2 cellular contexts compared by ENCODE assay signal in genomic region chr2:106167067-106167466, GRCh38.
TF ChIP-seq lines count a peak whose summit lies in the region.

No MANE protein-coding gene starts in this region.

TF ChIP-seq in WTC11, 78 proteins besides CTCF, POLR2A, EP300 and RAD21:
- no peak for TF ChIP-seq E2F1 (CRISPR knock-in tag; IDR thresholded peaks at IDR 0.05)
- TF ChIP-seq, protein P1, sequence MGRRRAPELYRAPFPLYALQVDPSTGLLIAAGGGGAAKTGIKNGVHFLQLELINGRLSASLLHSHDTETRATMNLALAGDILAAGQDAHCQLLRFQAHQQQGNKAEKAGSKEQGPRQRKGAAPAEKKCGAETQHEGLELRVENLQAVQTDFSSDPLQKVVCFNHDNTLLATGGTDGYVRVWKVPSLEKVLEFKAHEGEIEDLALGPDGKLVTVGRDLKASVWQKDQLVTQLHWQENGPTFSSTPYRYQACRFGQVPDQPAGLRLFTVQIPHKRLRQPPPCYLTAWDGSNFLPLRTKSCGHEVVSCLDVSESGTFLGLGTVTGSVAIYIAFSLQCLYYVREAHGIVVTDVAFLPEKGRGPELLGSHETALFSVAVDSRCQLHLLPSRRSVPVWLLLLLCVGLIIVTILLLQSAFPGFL (CRISPR knock-in tag; IDR thresholded peaks at IDR 0.05; ENCODE audit: borderline replicate concordance), result no peak
TF ChIP-seq in WTC11: peak in this region for 0.

TF ChIP-seq in SK-N-SH treated with all-trans-retinoic acid at 6 μM for 48 hours, 23 proteins besides CTCF, POLR2A, EP300 and RAD21:
- no peak for TF ChIP-seq BACH2 (CRISPR knock-in tag; IDR thresholded peaks at IDR 0.05; ENCODE audit: borderline replicate concordance)
- TF ChIP-seq TOX (CRISPR knock-in tag; IDR thresholded peaks at IDR 0.05; ENCODE audit: borderline replicate concordance), result no peak
- TF ChIP-seq POU6F1 (CRISPR knock-in tag; IDR thresholded peaks at IDR 0.05; ENCODE audit: borderline replicate concordance, low read depth), result no peak
- no peak for TF ChIP-seq SNAI2 (CRISPR knock-in tag; IDR thresholded peaks at IDR 0.05)
- TF ChIP-seq ZNF70 (CRISPR knock-in tag; IDR thresholded peaks at IDR 0.05), result no peak
- no peak for TF ChIP-seq ZFP3 (CRISPR knock-in tag; IDR thresholded peaks at IDR 0.05)
- TF ChIP-seq ISL1 (CRISPR knock-in tag; IDR thresholded peaks at IDR 0.05), result no peak
- no peak for TF ChIP-seq CSDC2 (CRISPR knock-in tag; IDR thresholded peaks at IDR 0.05)
- no peak for TF ChIP-seq CREB5 (CRISPR knock-in tag; IDR thresholded peaks at IDR 0.05; ENCODE audit: low read depth)
- TF ChIP-seq, protein P2, sequence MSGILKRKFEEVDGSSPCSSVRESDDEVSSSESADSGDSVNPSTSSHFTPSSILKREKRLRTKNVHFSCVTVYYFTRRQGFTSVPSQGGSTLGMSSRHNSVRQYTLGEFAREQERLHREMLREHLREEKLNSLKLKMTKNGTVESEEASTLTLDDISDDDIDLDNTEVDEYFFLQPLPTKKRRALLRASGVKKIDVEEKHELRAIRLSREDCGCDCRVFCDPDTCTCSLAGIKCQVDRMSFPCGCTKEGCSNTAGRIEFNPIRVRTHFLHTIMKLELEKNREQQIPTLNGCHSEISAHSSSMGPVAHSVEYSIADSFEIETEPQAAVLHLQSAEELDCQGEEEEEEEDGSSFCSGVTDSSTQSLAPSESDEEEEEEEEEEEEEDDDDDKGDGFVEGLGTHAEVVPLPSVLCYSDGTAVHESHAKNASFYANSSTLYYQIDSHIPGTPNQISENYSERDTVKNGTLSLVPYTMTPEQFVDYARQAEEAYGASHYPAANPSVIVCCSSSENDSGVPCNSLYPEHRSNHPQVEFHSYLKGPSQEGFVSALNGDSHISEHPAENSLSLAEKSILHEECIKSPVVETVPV (CRISPR knock-in tag; IDR thresholded peaks at IDR 0.05), result no peak
- TF ChIP-seq ESRRG (CRISPR knock-in tag; IDR thresholded peaks at IDR 0.05), result no peak
- TF ChIP-seq GLIS3 (CRISPR knock-in tag; IDR thresholded peaks at IDR 0.05), result no peak
- no peak for TF ChIP-seq ZNF565 (CRISPR knock-in tag; conservative IDR thresholded peaks at IDR 0.05; ENCODE audit: low read depth)
- TF ChIP-seq PATZ1 (CRISPR knock-in tag; IDR thresholded peaks at IDR 0.05; ENCODE audit: borderline replicate concordance), result no peak
